Comparison of ENCODE assay signal across 1 cellular context in the genomic region with DNA sequence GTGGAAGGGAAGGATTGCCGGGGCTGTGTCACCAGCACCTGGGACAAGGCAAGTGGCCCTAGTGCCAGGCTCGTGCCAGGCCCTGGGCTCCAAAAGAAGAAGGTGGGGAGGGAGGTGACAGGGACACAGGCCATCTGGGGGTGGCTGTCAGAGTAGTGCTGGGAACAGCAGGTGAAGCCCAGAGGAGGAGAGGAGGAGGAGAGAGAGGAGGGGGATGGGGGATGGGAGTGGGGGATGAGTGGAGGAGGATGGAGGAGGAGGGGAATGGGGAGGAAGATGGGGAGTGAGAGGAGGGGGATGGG.
A peak's percentile ranks its signal among the peaks of the same experiment; 100 is the strongest.
TF ChIP-seq lines count a peak whose summit lies in the region.

No MANE protein-coding gene starts in this region.

TF ChIP-seq in HepG2, 621 proteins besides CTCF, POLR2A, EP300 and RAD21:
- TF ChIP-seq REL (CRISPR knock-in tag; conservative IDR thresholded peaks at IDR 0.05) (0 out of 2 replicates have a peak, but pooled peaks have one; percentile 51), MZF1 (CRISPR knock-in tag; IDR thresholded peaks at IDR 0.05; ENCODE audit: borderline replicate concordance) (0 out of 2 replicates have a peak, but pooled peaks have one; percentile 36), FOSL1 (CRISPR knock-in tag; IDR thresholded peaks at IDR 0.05; ENCODE audit: borderline replicate concordance) (no peak)
